In the genomic region with DNA sequence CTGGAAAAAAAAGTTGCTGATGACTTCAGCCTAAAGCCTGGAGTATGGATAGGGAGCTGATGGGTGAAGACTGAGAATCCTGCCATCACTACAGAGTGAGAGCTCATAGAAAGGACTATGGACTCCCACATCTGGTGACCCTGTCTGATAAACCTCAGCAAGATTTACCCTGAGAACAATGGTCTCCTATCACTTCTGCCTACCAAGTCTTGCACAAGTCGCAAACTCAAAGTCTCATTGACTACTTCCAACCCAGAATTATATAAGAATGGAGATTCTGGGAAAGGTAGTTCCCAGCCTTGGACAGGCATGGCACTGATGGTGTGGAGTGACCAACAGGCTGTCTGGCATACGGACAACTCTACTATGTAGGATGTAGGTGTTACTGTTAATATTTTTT, we compare ENCODE assay signal across 1 cellular context.
TF ChIP-seq lines count a peak whose summit lies in the region.

No MANE protein-coding gene starts in this region.

TF ChIP-seq in HepG2, 621 proteins besides CTCF, POLR2A, EP300 and RAD21 (continued from another document and continues in another):
- TF ChIP-seq, protein P1, sequence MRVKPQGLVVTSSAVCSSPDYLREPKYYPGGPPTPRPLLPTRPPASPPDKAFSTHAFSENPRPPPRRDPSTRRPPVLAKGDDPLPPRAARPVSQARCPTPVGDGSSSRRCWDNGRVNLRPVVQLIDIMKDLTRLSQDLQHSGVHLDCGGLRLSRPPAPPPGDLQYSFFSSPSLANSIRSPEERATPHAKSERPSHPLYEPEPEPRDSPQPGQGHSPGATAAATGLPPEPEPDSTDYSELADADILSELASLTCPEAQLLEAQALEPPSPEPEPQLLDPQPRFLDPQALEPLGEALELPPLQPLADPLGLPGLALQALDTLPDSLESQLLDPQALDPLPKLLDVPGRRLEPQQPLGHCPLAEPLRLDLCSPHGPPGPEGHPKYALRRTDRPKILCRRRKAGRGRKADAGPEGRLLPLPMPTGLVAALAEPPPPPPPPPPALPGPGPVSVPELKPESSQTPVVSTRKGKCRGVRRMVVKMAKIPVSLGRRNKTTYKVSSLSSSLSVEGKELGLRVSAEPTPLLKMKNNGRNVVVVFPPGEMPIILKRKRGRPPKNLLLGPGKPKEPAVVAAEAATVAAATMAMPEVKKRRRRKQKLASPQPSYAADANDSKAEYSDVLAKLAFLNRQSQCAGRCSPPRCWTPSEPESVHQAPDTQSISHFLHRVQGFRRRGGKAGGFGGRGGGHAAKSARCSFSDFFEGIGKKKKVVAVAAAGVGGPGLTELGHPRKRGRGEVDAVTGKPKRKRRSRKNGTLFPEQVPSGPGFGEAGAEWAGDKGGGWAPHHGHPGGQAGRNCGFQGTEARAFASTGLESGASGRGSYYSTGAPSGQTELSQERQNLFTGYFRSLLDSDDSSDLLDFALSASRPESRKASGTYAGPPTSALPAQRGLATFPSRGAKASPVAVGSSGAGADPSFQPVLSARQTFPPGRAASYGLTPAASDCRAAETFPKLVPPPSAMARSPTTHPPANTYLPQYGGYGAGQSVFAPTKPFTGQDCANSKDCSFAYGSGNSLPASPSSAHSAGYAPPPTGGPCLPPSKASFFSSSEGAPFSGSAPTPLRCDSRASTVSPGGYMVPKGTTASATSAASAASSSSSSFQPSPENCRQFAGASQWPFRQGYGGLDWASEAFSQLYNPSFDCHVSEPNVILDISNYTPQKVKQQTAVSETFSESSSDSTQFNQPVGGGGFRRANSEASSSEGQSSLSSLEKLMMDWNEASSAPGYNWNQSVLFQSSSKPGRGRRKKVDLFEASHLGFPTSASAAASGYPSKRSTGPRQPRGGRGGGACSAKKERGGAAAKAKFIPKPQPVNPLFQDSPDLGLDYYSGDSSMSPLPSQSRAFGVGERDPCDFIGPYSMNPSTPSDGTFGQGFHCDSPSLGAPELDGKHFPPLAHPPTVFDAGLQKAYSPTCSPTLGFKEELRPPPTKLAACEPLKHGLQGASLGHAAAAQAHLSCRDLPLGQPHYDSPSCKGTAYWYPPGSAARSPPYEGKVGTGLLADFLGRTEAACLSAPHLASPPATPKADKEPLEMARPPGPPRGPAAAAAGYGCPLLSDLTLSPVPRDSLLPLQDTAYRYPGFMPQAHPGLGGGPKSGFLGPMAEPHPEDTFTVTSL (CRISPR knock-in tag; IDR thresholded peaks at IDR 0.05; ENCODE audit: borderline replicate concordance), result 0 out of 2 replicates have a peak, but pooled peaks have one; percentile 31
- TF ChIP-seq ELF4 (CRISPR knock-in tag; IDR thresholded peaks at IDR 0.05; ENCODE audit: borderline replicate concordance), result no peak
- no peak for TF ChIP-seq CREB1 (IDR thresholded peaks at IDR 0.05)
- TF ChIP-seq CREB1 (CRISPR knock-in tag; IDR thresholded peaks at IDR 0.05), result no peak
- no peak for TF ChIP-seq SYNCRIP (IDR thresholded peaks at IDR 0.05; ENCODE audit: insufficient read depth, low read depth, low read length)
- TF ChIP-seq CCAR2 (optimal IDR thresholded peaks at IDR 0.05; ENCODE audit: low read depth, low read length), result no peak
- TF ChIP-seq ZNF101 (CRISPR knock-in tag; IDR thresholded peaks at IDR 0.05; ENCODE audit: borderline replicate concordance, low read depth), result no peak
- TF ChIP-seq ZSCAN21 (CRISPR knock-in tag; IDR thresholded peaks at IDR 0.05; ENCODE audit: borderline replicate concordance), result no peak
- TF ChIP-seq, protein P2, sequence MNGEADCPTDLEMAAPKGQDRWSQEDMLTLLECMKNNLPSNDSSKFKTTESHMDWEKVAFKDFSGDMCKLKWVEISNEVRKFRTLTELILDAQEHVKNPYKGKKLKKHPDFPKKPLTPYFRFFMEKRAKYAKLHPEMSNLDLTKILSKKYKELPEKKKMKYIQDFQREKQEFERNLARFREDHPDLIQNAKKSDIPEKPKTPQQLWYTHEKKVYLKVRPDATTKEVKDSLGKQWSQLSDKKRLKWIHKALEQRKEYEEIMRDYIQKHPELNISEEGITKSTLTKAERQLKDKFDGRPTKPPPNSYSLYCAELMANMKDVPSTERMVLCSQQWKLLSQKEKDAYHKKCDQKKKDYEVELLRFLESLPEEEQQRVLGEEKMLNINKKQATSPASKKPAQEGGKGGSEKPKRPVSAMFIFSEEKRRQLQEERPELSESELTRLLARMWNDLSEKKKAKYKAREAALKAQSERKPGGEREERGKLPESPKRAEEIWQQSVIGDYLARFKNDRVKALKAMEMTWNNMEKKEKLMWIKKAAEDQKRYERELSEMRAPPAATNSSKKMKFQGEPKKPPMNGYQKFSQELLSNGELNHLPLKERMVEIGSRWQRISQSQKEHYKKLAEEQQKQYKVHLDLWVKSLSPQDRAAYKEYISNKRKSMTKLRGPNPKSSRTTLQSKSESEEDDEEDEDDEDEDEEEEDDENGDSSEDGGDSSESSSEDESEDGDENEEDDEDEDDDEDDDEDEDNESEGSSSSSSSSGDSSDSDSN (CRISPR knock-in tag; IDR thresholded peaks at IDR 0.05), result no peak
- TF ChIP-seq ZNF737 (CRISPR knock-in tag; IDR thresholded peaks at IDR 0.05; ENCODE audit: borderline replicate concordance), result no peak
- TF ChIP-seq LCORL (IDR thresholded peaks at IDR 0.05), result no peak
- no peak for TF ChIP-seq LCORL (CRISPR knock-in tag; IDR thresholded peaks at IDR 0.05)
- TF ChIP-seq REPIN1 (CRISPR knock-in tag; IDR thresholded peaks at IDR 0.05; ENCODE audit: borderline replicate concordance, low read depth), result no peak
- no peak for TF ChIP-seq ZNF224 (CRISPR knock-in tag; IDR thresholded peaks at IDR 0.05)
- TF ChIP-seq, protein P3, sequence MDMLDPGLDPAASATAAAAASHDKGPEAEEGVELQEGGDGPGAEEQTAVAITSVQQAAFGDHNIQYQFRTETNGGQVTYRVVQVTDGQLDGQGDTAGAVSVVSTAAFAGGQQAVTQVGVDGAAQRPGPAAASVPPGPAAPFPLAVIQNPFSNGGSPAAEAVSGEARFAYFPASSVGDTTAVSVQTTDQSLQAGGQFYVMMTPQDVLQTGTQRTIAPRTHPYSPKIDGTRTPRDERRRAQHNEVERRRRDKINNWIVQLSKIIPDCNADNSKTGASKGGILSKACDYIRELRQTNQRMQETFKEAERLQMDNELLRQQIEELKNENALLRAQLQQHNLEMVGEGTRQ (IDR thresholded peaks at IDR 0.05; ENCODE audit: low read depth, low read length), result no peak
- TF ChIP-seq, protein P3 (CRISPR knock-in tag; IDR thresholded peaks at IDR 0.05; ENCODE audit: borderline replicate concordance), result no peak
- TF ChIP-seq SMARCC2 (IDR thresholded peaks at IDR 0.05), result no peak
- TF ChIP-seq ZNF550 (CRISPR knock-in tag; IDR thresholded peaks at IDR 0.05; ENCODE audit: borderline replicate concordance), result no peak
- no peak for TF ChIP-seq ZSCAN25 (CRISPR knock-in tag; IDR thresholded peaks at IDR 0.05)
- TF ChIP-seq, protein P4, sequence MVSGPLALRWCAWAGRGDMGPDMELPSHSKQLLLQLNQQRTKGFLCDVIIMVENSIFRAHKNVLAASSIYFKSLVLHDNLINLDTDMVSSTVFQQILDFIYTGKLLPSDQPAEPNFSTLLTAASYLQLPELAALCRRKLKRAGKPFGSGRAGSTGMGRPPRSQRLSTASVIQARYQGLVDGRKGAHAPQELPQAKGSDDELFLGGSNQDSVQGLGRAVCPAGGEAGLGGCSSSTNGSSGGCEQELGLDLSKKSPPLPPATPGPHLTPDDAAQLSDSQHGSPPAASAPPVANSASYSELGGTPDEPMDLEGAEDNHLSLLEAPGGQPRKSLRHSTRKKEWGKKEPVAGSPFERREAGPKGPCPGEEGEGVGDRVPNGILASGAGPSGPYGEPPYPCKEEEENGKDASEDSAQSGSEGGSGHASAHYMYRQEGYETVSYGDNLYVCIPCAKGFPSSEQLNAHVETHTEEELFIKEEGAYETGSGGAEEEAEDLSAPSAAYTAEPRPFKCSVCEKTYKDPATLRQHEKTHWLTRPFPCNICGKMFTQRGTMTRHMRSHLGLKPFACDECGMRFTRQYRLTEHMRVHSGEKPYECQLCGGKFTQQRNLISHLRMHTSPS (CRISPR knock-in tag; IDR thresholded peaks at IDR 0.05; ENCODE audit: low read depth), result no peak
- no peak for TF ChIP-seq ZNF878 (CRISPR knock-in tag; IDR thresholded peaks at IDR 0.05)
- TF ChIP-seq, protein P5, sequence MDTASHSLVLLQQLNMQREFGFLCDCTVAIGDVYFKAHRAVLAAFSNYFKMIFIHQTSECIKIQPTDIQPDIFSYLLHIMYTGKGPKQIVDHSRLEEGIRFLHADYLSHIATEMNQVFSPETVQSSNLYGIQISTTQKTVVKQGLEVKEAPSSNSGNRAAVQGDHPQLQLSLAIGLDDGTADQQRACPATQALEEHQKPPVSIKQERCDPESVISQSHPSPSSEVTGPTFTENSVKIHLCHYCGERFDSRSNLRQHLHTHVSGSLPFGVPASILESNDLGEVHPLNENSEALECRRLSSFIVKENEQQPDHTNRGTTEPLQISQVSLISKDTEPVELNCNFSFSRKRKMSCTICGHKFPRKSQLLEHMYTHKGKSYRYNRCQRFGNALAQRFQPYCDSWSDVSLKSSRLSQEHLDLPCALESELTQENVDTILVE (CRISPR knock-in tag; IDR thresholded peaks at IDR 0.05), result no peak
- peak; percentile 45; the same call in 1 of the 2 replicates for TF ChIP-seq HMG20B (CRISPR knock-in tag; conservative IDR thresholded peaks at IDR 0.05)
- TF ChIP-seq, protein P6, sequence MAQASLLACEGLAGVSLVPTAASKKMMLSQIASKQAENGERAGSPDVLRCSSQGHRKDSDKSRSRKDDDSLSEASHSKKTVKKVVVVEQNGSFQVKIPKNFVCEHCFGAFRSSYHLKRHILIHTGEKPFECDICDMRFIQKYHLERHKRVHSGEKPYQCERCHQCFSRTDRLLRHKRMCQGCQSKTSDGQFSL (CRISPR knock-in tag; IDR thresholded peaks at IDR 0.05), result no peak
- TF ChIP-seq GFI1 (CRISPR knock-in tag; IDR thresholded peaks at IDR 0.05; ENCODE audit: borderline replicate concordance), result peak; percentile 88
- 0 out of 2 replicates have a peak, but pooled peaks have one; percentile 10 for TF ChIP-seq CBFB (CRISPR knock-in tag; IDR thresholded peaks at IDR 0.05)
- TF ChIP-seq, protein P7, sequence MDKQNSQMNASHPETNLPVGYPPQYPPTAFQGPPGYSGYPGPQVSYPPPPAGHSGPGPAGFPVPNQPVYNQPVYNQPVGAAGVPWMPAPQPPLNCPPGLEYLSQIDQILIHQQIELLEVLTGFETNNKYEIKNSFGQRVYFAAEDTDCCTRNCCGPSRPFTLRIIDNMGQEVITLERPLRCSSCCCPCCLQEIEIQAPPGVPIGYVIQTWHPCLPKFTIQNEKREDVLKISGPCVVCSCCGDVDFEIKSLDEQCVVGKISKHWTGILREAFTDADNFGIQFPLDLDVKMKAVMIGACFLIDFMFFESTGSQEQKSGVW (CRISPR knock-in tag; IDR thresholded peaks at IDR 0.05; ENCODE audit: borderline replicate concordance), result no peak
- peak; percentile 40 for TF ChIP-seq ASH2L (IDR thresholded peaks at IDR 0.05; ENCODE audit: insufficient read length, low read depth, low read length)
- TF ChIP-seq ZFP36L1 (CRISPR knock-in tag; IDR thresholded peaks at IDR 0.05), result no peak
- TF ChIP-seq, protein P8, sequence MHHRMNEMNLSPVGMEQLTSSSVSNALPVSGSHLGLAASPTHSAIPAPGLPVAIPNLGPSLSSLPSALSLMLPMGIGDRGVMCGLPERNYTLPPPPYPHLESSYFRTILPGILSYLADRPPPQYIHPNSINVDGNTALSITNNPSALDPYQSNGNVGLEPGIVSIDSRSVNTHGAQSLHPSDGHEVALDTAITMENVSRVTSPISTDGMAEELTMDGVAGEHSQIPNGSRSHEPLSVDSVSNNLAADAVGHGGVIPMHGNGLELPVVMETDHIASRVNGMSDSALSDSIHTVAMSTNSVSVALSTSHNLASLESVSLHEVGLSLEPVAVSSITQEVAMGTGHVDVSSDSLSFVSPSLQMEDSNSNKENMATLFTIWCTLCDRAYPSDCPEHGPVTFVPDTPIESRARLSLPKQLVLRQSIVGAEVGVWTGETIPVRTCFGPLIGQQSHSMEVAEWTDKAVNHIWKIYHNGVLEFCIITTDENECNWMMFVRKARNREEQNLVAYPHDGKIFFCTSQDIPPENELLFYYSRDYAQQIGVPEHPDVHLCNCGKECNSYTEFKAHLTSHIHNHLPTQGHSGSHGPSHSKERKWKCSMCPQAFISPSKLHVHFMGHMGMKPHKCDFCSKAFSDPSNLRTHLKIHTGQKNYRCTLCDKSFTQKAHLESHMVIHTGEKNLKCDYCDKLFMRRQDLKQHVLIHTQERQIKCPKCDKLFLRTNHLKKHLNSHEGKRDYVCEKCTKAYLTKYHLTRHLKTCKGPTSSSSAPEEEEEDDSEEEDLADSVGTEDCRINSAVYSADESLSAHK (CRISPR knock-in tag; IDR thresholded peaks at IDR 0.05; ENCODE audit: borderline replicate concordance), result no peak
- TF ChIP-seq, protein P9, sequence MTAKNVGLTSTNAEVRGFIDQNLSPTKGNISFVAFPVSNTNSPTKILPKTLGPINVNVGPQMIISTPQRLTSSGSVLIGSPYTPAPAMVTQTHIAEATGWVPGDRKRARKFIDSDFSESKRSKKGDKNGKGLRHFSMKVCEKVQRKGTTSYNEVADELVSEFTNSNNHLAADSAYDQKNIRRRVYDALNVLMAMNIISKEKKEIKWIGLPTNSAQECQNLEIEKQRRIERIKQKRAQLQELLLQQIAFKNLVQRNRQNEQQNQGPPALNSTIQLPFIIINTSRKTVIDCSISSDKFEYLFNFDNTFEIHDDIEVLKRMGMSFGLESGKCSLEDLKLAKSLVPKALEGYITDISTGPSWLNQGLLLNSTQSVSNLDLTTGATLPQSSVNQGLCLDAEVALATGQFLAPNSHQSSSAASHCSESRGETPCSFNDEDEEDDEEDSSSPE (CRISPR knock-in tag; IDR thresholded peaks at IDR 0.05), result no peak
- TF ChIP-seq, protein P10, sequence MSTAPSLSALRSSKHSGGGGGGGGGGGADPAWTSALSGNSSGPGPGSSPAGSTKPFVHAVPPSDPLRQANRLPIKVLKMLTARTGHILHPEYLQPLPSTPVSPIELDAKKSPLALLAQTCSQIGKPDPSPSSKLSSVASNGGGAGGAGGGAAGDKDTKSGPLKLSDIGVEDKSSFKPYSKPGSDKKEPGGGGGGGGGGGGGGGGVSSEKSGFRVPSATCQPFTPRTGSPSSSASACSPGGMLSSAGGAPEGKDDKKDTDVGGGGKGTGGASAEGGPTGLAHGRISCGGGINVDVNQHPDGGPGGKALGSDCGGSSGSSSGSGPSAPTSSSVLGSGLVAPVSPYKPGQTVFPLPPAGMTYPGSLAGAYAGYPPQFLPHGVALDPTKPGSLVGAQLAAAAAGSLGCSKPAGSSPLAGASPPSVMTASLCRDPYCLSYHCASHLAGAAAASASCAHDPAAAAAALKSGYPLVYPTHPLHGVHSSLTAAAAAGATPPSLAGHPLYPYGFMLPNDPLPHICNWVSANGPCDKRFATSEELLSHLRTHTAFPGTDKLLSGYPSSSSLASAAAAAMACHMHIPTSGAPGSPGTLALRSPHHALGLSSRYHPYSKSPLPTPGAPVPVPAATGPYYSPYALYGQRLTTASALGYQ (CRISPR knock-in tag; IDR thresholded peaks at IDR 0.05), result no peak
- no peak for TF ChIP-seq NAIF1 (CRISPR knock-in tag; IDR thresholded peaks at IDR 0.05; ENCODE audit: borderline replicate concordance)
- TF ChIP-seq IRF2 (CRISPR knock-in tag; IDR thresholded peaks at IDR 0.05), result no peak
- TF ChIP-seq, protein P11, sequence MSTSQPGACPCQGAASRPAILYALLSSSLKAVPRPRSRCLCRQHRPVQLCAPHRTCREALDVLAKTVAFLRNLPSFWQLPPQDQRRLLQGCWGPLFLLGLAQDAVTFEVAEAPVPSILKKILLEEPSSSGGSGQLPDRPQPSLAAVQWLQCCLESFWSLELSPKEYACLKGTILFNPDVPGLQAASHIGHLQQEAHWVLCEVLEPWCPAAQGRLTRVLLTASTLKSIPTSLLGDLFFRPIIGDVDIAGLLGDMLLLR (CRISPR knock-in tag; IDR thresholded peaks at IDR 0.05), result no peak
